Comparison of ENCODE assay signal across 1 cellular context in the genomic region with DNA sequence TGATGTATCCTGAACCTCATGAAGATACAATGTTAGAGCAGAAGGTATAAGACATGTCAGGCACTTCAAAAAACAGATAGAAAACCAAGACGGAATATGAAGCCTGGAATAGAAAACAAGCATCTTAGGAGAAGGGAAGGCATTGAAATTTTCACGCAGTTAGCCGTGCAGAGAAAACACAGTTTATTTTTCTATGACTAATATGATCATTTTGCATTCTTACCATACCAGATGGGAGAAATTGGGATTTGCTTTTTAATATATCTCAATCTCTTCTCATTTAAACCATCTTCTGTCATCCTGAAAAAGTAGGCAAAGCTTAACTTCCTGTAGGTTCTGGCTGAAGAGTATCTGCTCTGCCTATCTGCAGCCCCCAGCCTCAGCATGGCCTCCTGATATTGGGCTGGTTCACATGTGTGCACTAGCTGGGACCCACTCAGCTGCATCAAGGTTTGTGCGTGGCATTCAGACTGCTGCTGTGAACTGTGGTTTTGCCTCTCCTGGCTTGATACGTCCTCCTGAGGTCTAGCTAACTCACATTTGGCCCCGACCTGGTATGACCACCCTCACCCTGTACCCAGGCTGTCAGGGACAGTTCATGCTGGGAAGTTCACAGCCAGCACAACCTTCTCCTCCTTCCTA.
TF ChIP-seq lines count a peak whose summit lies in the region.

No MANE protein-coding gene starts in this region.

TF ChIP-seq in IMR-90, 13 proteins besides CTCF, POLR2A, EP300 and RAD21:
- TF ChIP-seq, protein P1, sequence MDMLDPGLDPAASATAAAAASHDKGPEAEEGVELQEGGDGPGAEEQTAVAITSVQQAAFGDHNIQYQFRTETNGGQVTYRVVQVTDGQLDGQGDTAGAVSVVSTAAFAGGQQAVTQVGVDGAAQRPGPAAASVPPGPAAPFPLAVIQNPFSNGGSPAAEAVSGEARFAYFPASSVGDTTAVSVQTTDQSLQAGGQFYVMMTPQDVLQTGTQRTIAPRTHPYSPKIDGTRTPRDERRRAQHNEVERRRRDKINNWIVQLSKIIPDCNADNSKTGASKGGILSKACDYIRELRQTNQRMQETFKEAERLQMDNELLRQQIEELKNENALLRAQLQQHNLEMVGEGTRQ (IDR thresholded peaks at IDR 0.05; ENCODE audit: low read depth, low read length): no peak
- TF ChIP-seq FOS (IDR thresholded peaks at IDR 0.05; ENCODE audit: low read depth, low read length) (no peak), CHD1 (IDR thresholded peaks at IDR 0.05; ENCODE audit: low read depth, low read length) (no peak), RFX5 (IDR thresholded peaks at IDR 0.05; ENCODE audit: low read depth, low read length) (no peak), CEBPB (IDR thresholded peaks at IDR 0.05; ENCODE audit: low read depth, low read length) (no peak)
